1 cellular context compared by ENCODE assay signal in genomic region chr13:45827318-45827717, GRCh38.
TF ChIP-seq lines count a peak whose summit lies in the region.

No MANE protein-coding gene starts in this region.

TF ChIP-seq in H1, 55 proteins besides CTCF, POLR2A, EP300 and RAD21:
- no peak for TF ChIP-seq KDM5A (IDR thresholded peaks at IDR 0.05; ENCODE audit: low read length)
- TF ChIP-seq ZNF274 (IDR thresholded peaks at IDR 0.05; ENCODE audit: borderline replicate concordance, extremely low read depth, low read length) = no peak
- no peak for TF ChIP-seq CREB1 (IDR thresholded peaks at IDR 0.05)
